ENCODE assay signal across 17 cellular contexts in the genomic region with DNA sequence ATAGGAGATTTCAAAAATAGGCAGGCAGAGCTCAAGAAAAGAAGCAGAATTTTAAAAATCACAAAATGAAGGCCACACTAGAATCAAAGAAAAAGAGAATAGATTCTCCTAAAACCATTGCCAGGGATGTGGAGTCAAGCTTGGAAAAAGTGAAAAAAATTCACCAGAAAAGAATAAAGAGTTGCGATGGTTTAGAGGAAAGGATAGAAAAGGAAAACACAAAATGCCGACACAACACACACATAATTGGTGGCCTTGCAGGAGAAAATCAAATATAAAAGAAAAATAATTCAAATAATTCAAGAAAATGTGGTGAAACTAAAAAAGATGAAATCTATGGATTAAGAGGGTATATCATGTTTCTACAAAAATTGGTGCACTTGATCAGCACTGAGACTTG.
DNase-seq lines count a peak whose midpoint lies in the region.
"Had no signal": no experiment of that assay in that cellular context is flagged by ENCODE, and none has a peak within 500 bp of the region (broad histone marks: within the 10 kb centered on the region; RNA-seq: fewer than 3 reads in every experiment).

No MANE protein-coding gene starts in this region.

- H4K91ac ChIP-seq in mesenchymal stem cell (ENCODE audit: low read length): no peak overlapping the region

- H3K36me3 Mint-ChIP-seq in activated naive CD4-positive, alpha-beta T cell treated with anti-CD3 and anti-CD28 coated beads, Interleukin-2, amount 50 U/mL, for 24 hours: peaks cover 8% of the 10 kb centered on the region
- H3K36me3 Mint-ChIP-seq in activated naive CD4-positive, alpha-beta T cell treated with anti-CD3 and anti-CD28 coated beads, Interleukin-2, amount 10 ng/mL, durations not matched to agents 7 days and 5 days: peaks cover 22% of the 10 kb centered on the region
- H3K36me3 Mint-ChIP-seq: CD14-positive monocyte; CD8-positive, alpha-beta T cell had no signal

- no peaks in the 10 kb centered on the region for H3K36me3 ChIP-seq in mesenchymal stem cell (ENCODE audit: control insufficient read depth in 1 of 2, insufficient read depth in 2 of 2, low read depth in 1 of 2, low read length in 2 of 2)
- H3K36me3 ChIP-seq: BLaER1 had no signal

- 100% methylated on average over 1 of the region's 2 CpGs for WGBS in mesenchymal stem cell

- no peak overlapping the region for H3K4me3 ChIP-seq in mesenchymal stem cell (ENCODE audit: insufficient read depth in 1 of 2, low read depth in 1 of 2, low read length in 2 of 2)
- H3K4me3 ChIP-seq: BLaER1, GM23338 had no signal

- H3K14ac ChIP-seq in mesenchymal stem cell (ENCODE audit: low read length in 2 of 2): no peak overlapping the region

- no peak overlapping the region for H2AFZ ChIP-seq in mesenchymal stem cell (ENCODE audit: low read depth, low read length)
- H2AFZ ChIP-seq: GM23338 had no signal

- H3K4ac ChIP-seq in mesenchymal stem cell (ENCODE audit: low read depth in 1 of 2, low read length in 2 of 2): no peak overlapping the region

- H3K9ac ChIP-seq in mesenchymal stem cell (ENCODE audit: low read length): no peak overlapping the region
- H3K9ac ChIP-seq: BLaER1 had no signal

- H3K18ac ChIP-seq in mesenchymal stem cell (ENCODE audit: low read depth in 1 of 2, low read length in 2 of 2): no peak overlapping the region

- CTCF ChIA-PET in activated naive CD4-positive, alpha-beta T cell treated with anti-CD3 and anti-CD28 coated beads, Interleukin-2, amount 10 ng/mL, durations not matched to agents 7 days and 5 days (lab: Charles Lee): no interaction called here

- H3K4me1 ChIP-seq in mesenchymal stem cell (ENCODE audit: control insufficient read depth, insufficient read depth, low read depth, low read length): no peaks in the 10 kb centered on the region

- DNase-seq in activated naive CD4-positive, alpha-beta T cell treated with anti-CD3 and anti-CD28 coated beads, Interleukin-2, amount 10 ng/mL, durations not matched to agents 7 days and 5 days: no peak
- DNase-seq in fibroblast of peridontal ligament (ENCODE audit: extremely low read depth) (peak; percentile 2), mesenchymal stem cell (peak; percentile 7), T-helper 2 cell (no peak), retina (no peak), activated gamma-delta T cell (lab: John Stamatoyannopoulos, UW) (no peak)
- DNase-seq: Calu3; CD8-positive, alpha-beta T cell; DMS79 treated with DMSO at 0.1 percent for 48 hours; GF-D8; HCEC 1CT; HFFc6 had no signal

- H2AK5ac ChIP-seq in mesenchymal stem cell (ENCODE audit: low read length, severe bottlenecking): no peak overlapping the region

- H3K27me3 Mint-ChIP-seq in activated naive CD4-positive, alpha-beta T cell treated with anti-CD3 and anti-CD28 coated beads, Interleukin-2, amount 50 U/mL, for 24 hours: no peaks in the 10 kb centered on the region
- peaks cover 3% of the 10 kb centered on the region for H3K27me3 Mint-ChIP-seq in activated naive CD4-positive, alpha-beta T cell treated with anti-CD3 and anti-CD28 coated beads, Interleukin-2, amount 10 ng/mL, durations not matched to agents 7 days and 5 days

- no peak overlapping the region for H2BK12ac ChIP-seq in mesenchymal stem cell (ENCODE audit: low read length in 2 of 2)

- peaks cover 7% of the 10 kb centered on the region for H3K9me3 Mint-ChIP-seq in activated naive CD4-positive, alpha-beta T cell treated with anti-CD3 and anti-CD28 coated beads, Interleukin-2, amount 50 U/mL, for 24 hours
- H3K9me3 Mint-ChIP-seq in activated naive CD4-positive, alpha-beta T cell treated with anti-CD3 and anti-CD28 coated beads, Interleukin-2, amount 10 ng/mL, durations not matched to agents 7 days and 5 days: peaks cover 22% of the 10 kb centered on the region

- H3K4me1 Mint-ChIP-seq in activated naive CD4-positive, alpha-beta T cell treated with anti-CD3 and anti-CD28 coated beads, Interleukin-2, amount 50 U/mL, for 24 hours: peaks cover 56% of the 10 kb centered on the region
- peaks cover 43% of the 10 kb centered on the region for H3K4me1 Mint-ChIP-seq in activated naive CD4-positive, alpha-beta T cell treated with anti-CD3 and anti-CD28 coated beads, Interleukin-2, amount 10 ng/mL, durations not matched to agents 7 days and 5 days

- no peak overlapping the region for H3K4me2 ChIP-seq in mesenchymal stem cell (ENCODE audit: low read length, poor library complexity, severe bottlenecking)
- H3K4me2 ChIP-seq: GM23338 had no signal

- no peaks in the 10 kb centered on the region for H3K27me3 ChIP-seq in mesenchymal stem cell (ENCODE audit: control insufficient read depth in 1 of 2, insufficient read depth in 1 of 2, low read length in 2 of 2)
- H3K27me3 ChIP-seq: BLaER1 had no signal

- no peak overlapping the region for H3K23ac ChIP-seq in mesenchymal stem cell (ENCODE audit: low read length in 2 of 2)

- peaks cover 32% of the 10 kb centered on the region for H3K9me3 ChIP-seq in mesenchymal stem cell (ENCODE audit: control insufficient read depth, low read length)

- H3K79me1 ChIP-seq in mesenchymal stem cell (replicated peaks; ENCODE audit: low read length, poor library complexity, severe bottlenecking): no peaks in the 10 kb centered on the region

- no peak overlapping the region for H2BK15ac ChIP-seq in mesenchymal stem cell (ENCODE audit: low read depth, poor library complexity, severe bottlenecking)

- no peak overlapping the region for H2BK5ac ChIP-seq in mesenchymal stem cell (ENCODE audit: low read depth, low read length, poor library complexity, severe bottlenecking)

- no peak overlapping the region for H4K8ac ChIP-seq in mesenchymal stem cell (ENCODE audit: low read length)

- no peak overlapping the region for H3K4me3 Mint-ChIP-seq in activated naive CD4-positive, alpha-beta T cell treated with anti-CD3 and anti-CD28 coated beads, Interleukin-2, amount 50 U/mL, for 24 hours
- no peak overlapping the region for H3K4me3 Mint-ChIP-seq in activated naive CD4-positive, alpha-beta T cell treated with anti-CD3 and anti-CD28 coated beads, Interleukin-2, amount 10 ng/mL, durations not matched to agents 7 days and 5 days
- H3K4me3 Mint-ChIP-seq: CD14-positive monocyte; CD8-positive, alpha-beta T cell; GM23338; HFFc6 had no signal

- no peak overlapping the region for H3K27ac ChIP-seq in mesenchymal stem cell (ENCODE audit: low read length, poor library complexity, severe bottlenecking)
- H3K27ac ChIP-seq: 22Rv1, BLaER1 had no signal

- H2BK120ac ChIP-seq in mesenchymal stem cell (ENCODE audit: low read depth, low read length): no peak overlapping the region

- peak overlapping the region; percentile 38 for H3K27ac Mint-ChIP-seq in activated naive CD4-positive, alpha-beta T cell treated with anti-CD3 and anti-CD28 coated beads, Interleukin-2, amount 50 U/mL, for 24 hours
- H3K27ac Mint-ChIP-seq in activated naive CD4-positive, alpha-beta T cell treated with anti-CD3 and anti-CD28 coated beads, Interleukin-2, amount 10 ng/mL, durations not matched to agents 7 days and 5 days: no peak overlapping the region
- H3K27ac Mint-ChIP-seq: CD14-positive monocyte; CD8-positive, alpha-beta T cell; GM23338; HFFc6 had no signal

Comparison
In these comparisons a context has a peak if more than half of its experiments do, and no peak if none do; other contexts are left out.
1. DNase-seq: peak in fibroblast of peridontal ligament (single experiment) and mesenchymal stem cell (single experiment); none in activated naive CD4-positive, alpha-beta T cell treated with anti-CD3 and anti-CD28 coated beads, Interleukin-2, amount 10 ng/mL, durations not matched to agents 7 days and 5 days (single experiment), T-helper 2 cell (0 of 5), retina (single experiment) and activated gamma-delta T cell (single experiment).